Comparison of ENCODE assay signal across 1 cellular context in the genomic region with DNA sequence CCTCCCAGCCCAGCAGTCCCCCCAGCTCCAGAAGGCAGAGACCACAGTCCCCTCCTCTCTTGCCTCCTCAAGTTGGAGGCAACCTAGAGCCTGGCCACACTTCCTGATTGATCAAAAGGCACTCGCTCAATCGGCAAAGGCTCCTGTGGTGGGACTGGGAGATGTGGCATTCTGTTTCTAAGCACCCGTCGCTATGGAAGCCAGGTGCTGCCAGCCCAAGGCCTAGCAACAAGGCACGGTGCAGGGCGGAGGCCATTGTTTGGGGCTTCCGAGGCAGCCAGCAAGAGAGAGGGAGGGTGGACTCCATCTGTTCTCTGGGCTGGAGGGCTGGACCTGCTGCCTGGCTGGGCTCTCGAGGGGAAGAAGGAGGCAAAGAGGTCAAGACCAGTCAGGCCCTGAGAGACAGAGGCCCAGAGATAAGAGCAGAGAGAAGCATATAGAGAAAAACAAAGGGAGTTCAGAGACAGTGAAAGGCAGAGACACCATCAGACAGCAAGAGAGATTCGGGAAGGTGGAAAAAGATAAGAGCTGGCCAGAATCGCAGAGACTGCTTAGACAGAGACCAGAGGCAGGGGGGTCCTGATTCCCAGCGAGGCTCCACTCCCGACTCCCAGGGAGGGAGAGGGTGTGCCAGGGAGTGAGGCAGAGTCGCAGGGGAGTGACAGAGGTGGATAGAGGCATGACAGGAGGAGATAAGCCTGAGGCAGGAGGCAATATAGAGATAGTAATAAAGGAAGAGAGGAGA.
TF ChIP-seq lines count a peak whose summit lies in the region.

No MANE protein-coding gene starts in this region.

TF ChIP-seq in SK-N-SH treated with all-trans-retinoic acid at 6 μM for 48 hours, 23 proteins besides CTCF, POLR2A, EP300 and RAD21 (continued from another document):
- TF ChIP-seq, protein P1, sequence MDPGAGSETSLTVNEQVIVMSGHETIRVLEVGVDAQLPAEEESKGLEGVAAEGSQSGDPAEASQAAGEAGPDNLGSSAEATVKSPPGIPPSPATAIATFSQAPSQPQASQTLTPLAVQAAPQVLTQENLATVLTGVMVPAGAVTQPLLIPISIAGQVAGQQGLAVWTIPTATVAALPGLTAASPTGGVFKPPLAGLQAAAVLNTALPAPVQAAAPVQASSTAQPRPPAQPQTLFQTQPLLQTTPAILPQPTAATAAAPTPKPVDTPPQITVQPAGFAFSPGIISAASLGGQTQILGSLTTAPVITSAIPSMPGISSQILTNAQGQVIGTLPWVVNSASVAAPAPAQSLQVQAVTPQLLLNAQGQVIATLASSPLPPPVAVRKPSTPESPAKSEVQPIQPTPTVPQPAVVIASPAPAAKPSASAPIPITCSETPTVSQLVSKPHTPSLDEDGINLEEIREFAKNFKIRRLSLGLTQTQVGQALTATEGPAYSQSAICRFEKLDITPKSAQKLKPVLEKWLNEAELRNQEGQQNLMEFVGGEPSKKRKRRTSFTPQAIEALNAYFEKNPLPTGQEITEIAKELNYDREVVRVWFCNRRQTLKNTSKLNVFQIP (CRISPR knock-in tag; IDR thresholded peaks at IDR 0.05; ENCODE audit: borderline replicate concordance, low read depth) = no peak
- TF ChIP-seq, protein P2, sequence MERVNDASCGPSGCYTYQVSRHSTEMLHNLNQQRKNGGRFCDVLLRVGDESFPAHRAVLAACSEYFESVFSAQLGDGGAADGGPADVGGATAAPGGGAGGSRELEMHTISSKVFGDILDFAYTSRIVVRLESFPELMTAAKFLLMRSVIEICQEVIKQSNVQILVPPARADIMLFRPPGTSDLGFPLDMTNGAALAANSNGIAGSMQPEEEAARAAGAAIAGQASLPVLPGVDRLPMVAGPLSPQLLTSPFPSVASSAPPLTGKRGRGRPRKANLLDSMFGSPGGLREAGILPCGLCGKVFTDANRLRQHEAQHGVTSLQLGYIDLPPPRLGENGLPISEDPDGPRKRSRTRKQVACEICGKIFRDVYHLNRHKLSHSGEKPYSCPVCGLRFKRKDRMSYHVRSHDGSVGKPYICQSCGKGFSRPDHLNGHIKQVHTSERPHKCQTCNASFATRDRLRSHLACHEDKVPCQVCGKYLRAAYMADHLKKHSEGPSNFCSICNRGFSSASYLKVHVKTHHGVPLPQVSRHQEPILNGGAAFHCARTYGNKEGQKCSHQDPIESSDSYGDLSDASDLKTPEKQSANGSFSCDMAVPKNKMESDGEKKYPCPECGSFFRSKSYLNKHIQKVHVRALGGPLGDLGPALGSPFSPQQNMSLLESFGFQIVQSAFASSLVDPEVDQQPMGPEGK (CRISPR knock-in tag; IDR thresholded peaks at IDR 0.05; ENCODE audit: borderline replicate concordance) = no peak
- no peak for TF ChIP-seq ARNTL (CRISPR knock-in tag; IDR thresholded peaks at IDR 0.05; ENCODE audit: borderline replicate concordance, low read depth)
- TF ChIP-seq ISL1 (CRISPR knock-in tag; IDR thresholded peaks at IDR 0.05) = no peak
- TF ChIP-seq OSR1 (CRISPR knock-in tag; IDR thresholded peaks at IDR 0.05) = no peak
